Comparison of ENCODE assay signal across 1 cellular context in the genomic region with DNA sequence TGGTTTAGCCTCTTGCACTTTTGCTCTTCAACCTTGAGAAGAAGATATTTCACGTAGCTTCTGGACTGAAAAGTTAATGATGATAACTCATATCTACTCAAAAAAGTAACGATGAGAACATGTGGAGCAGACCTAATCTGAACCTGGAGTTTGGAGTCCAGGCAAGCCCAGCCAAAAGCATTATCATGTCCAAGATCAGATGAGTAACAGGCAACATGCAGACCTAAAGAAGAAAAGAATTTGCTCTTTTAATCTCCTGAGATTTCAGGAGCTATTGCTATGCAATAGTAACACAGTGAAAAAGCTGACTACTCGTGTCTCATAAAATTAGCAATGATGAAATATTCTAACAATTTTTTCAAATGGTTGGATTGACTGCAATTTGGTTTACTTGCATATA.
TF ChIP-seq lines count a peak whose summit lies in the region.

No MANE protein-coding gene starts in this region.

TF ChIP-seq in K562, 482 proteins besides CTCF, POLR2A, EP300 and RAD21:
- TF ChIP-seq CBFA2T3 (IDR thresholded peaks at IDR 0.05) (peak; percentile 7; the same call in 1 of the 2 replicates), GABPB1 (CRISPR knock-in tag; IDR thresholded peaks at IDR 0.05) (no peak)
